18 cellular contexts compared by ENCODE assay signal in genomic region chr9:130696996-130697395, GRCh38. TPM values are rescaled to one million over a fixed set of nuclear protein-coding genes. Genes with fewer than 3 reads are reported as not detected.
DNase-seq lines count a peak whose midpoint lies in the region; ATAC-seq and TF ChIP-seq lines count a peak whose summit lies in the region.
"Had no signal": no experiment of that assay in that cellular context is flagged by ENCODE, and none has a peak within 500 bp of the region (broad histone marks: within the 10 kb centered on the region; RNA-seq: fewer than 3 reads in every experiment).

No MANE protein-coding gene starts in this region.

- no peaks in the 10 kb centered on the region for H3K27me3 Mint-ChIP-seq in stimulated activated naive CD8-positive, alpha-beta T cell treated with anti-CD3 and anti-CD28 coated beads, Interleukin-15, Interleukin-2, amounts not matched to agents 100 ng/mL and 50 ng/mL, for 24 hours
- no peaks in the 10 kb centered on the region for H3K27me3 Mint-ChIP-seq in activated T-helper 17 cell treated with anti-CD3 and anti-CD28 coated beads, Interleukin-2, amount 50 U/mL, for 72 hours
- no peaks in the 10 kb centered on the region for H3K27me3 Mint-ChIP-seq in naive thymus-derived CD8-positive, alpha-beta T cell
- no peaks in the 10 kb centered on the region for H3K27me3 Mint-ChIP-seq in activated T-helper 2 cell treated with anti-CD3 and anti-CD28 coated beads, Interferon-gamma antibody, Interleukin-2, Interleukin-4, amounts not matched to agents 10 μg/mL and 5 μg/mL and 100 μg/mL, durations not matched to agents 14 hours and 24 hours and 36 hours (ENCODE audit: low read depth)
- H3K27me3 Mint-ChIP-seq: CD4-positive, CD25-positive, alpha-beta regulatory T cell had no signal

- intact Hi-C loops in activated T-helper 2 cell treated with anti-CD3 and anti-CD28 coated beads, Interferon-gamma antibody, Interleukin-2, Interleukin-4, amounts not matched to agents 10 μg/mL and 5 μg/mL and 100 μg/mL, durations not matched to agents 14 hours and 24 hours and 36 hours (cut with micrococcal nuclease) = no loop called here
- intact Hi-C loops in lower leg skin (cut with DNase I; ENCODE audit: low total_unique reads) = no loop called here

- WGBS in lower leg skin, 2 donors = 86 to 89% methylated on average over 8 of the region's 8 CpGs

- no peak overlapping the region for H3K4me3 ChIP-seq in lower leg skin (ENCODE audit: low read depth, poor library complexity, severe bottlenecking)
- H3K4me3 ChIP-seq: MG63 had no signal

- peaks cover 60% of the 10 kb centered on the region for H3K4me1 Mint-ChIP-seq in stimulated activated naive CD8-positive, alpha-beta T cell treated with anti-CD3 and anti-CD28 coated beads, Interleukin-15, Interleukin-2, amounts not matched to agents 100 ng/mL and 50 ng/mL, for 24 hours (ENCODE audit: low read depth)
- H3K4me1 Mint-ChIP-seq in activated T-helper 17 cell treated with anti-CD3 and anti-CD28 coated beads, Interleukin-2, amount 50 U/mL, for 72 hours = peaks cover 29% of the 10 kb centered on the region
- peaks cover 34 to 60% (median 48%) of the 10 kb centered on the region in 4 donors for H3K4me1 Mint-ChIP-seq in naive thymus-derived CD8-positive, alpha-beta T cell
- peaks cover 38% of the 10 kb centered on the region for H3K4me1 Mint-ChIP-seq in activated T-helper 2 cell treated with anti-CD3 and anti-CD28 coated beads, Interferon-gamma antibody, Interleukin-2, Interleukin-4, amounts not matched to agents 10 μg/mL and 5 μg/mL and 100 μg/mL, durations not matched to agents 14 hours and 24 hours and 36 hours (ENCODE audit: low read depth)

- H3K4me3 Mint-ChIP-seq in stimulated activated naive CD8-positive, alpha-beta T cell treated with anti-CD3 and anti-CD28 coated beads, Interleukin-15, Interleukin-2, amounts not matched to agents 100 ng/mL and 50 ng/mL, for 24 hours = no peak overlapping the region
- H3K4me3 Mint-ChIP-seq in activated T-helper 17 cell treated with anti-CD3 and anti-CD28 coated beads, Interleukin-2, amount 50 U/mL, for 72 hours = no peak overlapping the region
- peak overlapping the region in 3 of 10 donors; percentile 1 to 19 (median 5) for H3K4me3 Mint-ChIP-seq in naive thymus-derived CD8-positive, alpha-beta T cell
- H3K4me3 Mint-ChIP-seq in activated T-helper 2 cell treated with anti-CD3 and anti-CD28 coated beads, Interferon-gamma antibody, Interleukin-2, Interleukin-4, amounts not matched to agents 10 μg/mL and 5 μg/mL and 100 μg/mL, durations not matched to agents 14 hours and 24 hours and 36 hours (ENCODE audit: low read depth) = no peak overlapping the region

- no peak for TF ChIP-seq CTCF in lower leg skin (IDR thresholded peaks at IDR 0.05)

- H3K27ac Mint-ChIP-seq in stimulated activated naive CD8-positive, alpha-beta T cell treated with anti-CD3 and anti-CD28 coated beads, Interleukin-15, Interleukin-2, amounts not matched to agents 100 ng/mL and 50 ng/mL, for 24 hours = peak overlapping the region; percentile 66
- H3K27ac Mint-ChIP-seq in activated T-helper 17 cell treated with anti-CD3 and anti-CD28 coated beads, Interleukin-2, amount 50 U/mL, for 72 hours = peak overlapping the region; percentile 65
- peak overlapping the region in 7 of 10 donors; percentile 16 to 69 (median 34) for H3K27ac Mint-ChIP-seq in naive thymus-derived CD8-positive, alpha-beta T cell
- no peak overlapping the region for H3K27ac Mint-ChIP-seq in activated T-helper 2 cell treated with anti-CD3 and anti-CD28 coated beads, Interferon-gamma antibody, Interleukin-2, Interleukin-4, amounts not matched to agents 10 μg/mL and 5 μg/mL and 100 μg/mL, durations not matched to agents 14 hours and 24 hours and 36 hours
- H3K27ac Mint-ChIP-seq: CD4-positive, CD25-positive, alpha-beta regulatory T cell had no signal

- POLR2A ChIA-PET in naive thymus-derived CD8-positive, alpha-beta T cell (lab: Charles Lee) = interaction anchor here (0.6 kb wide), 1 partner anchor 14 kb away, joined by 3 read pairs; no protein-coding TSS in a partner anchor

- no peak for DNase-seq in stimulated activated naive CD8-positive, alpha-beta T cell treated with anti-CD3 and anti-CD28 coated beads, Interleukin-15, Interleukin-2, amounts not matched to agents 100 U/mL and 50 U/mL, for 24 hours
- DNase-seq in naive thymus-derived CD8-positive, alpha-beta T cell = no peak
- no peak for DNase-seq in activated T-helper 2 cell treated with anti-CD3 and anti-CD28 coated beads, Interferon-gamma antibody, Interleukin-2, Interleukin-4, amounts not matched to agents 10 μg/mL and 5 μg/mL and 100 μg/mL, durations not matched to agents 14 hours and 24 hours and 36 hours (ENCODE audit: low spot score)
- DNase-seq in lower leg skin (ENCODE audit: low spot score in 2 of 2) = no peak
- DNase-seq: Calu3; CD4-positive, CD25-positive, alpha-beta regulatory T cell; HCEC 1CT; MG63; NCI-H1092; NCI-H146; NCI-H2081; NCI-H524 treated with DMSO at 0.1 percent for 48 hours; Right ventricle myocardium superior had no signal

- no peak for TF ChIP-seq POLR2A in lower leg skin (IDR thresholded peaks at IDR 0.05)

- H3K9me3 Mint-ChIP-seq in stimulated activated naive CD8-positive, alpha-beta T cell treated with anti-CD3 and anti-CD28 coated beads, Interleukin-15, Interleukin-2, amounts not matched to agents 100 ng/mL and 50 ng/mL, for 24 hours = no peaks in the 10 kb centered on the region
- no peaks in the 10 kb centered on the region for H3K9me3 Mint-ChIP-seq in activated T-helper 17 cell treated with anti-CD3 and anti-CD28 coated beads, Interleukin-2, amount 50 U/mL, for 72 hours
- H3K9me3 Mint-ChIP-seq in naive thymus-derived CD8-positive, alpha-beta T cell = no peaks in the 10 kb centered on the region
- no peaks in the 10 kb centered on the region for H3K9me3 Mint-ChIP-seq in activated T-helper 2 cell treated with anti-CD3 and anti-CD28 coated beads, Interferon-gamma antibody, Interleukin-2, Interleukin-4, amounts not matched to agents 10 μg/mL and 5 μg/mL and 100 μg/mL, durations not matched to agents 14 hours and 24 hours and 36 hours

- H3K36me3 Mint-ChIP-seq in stimulated activated naive CD8-positive, alpha-beta T cell treated with anti-CD3 and anti-CD28 coated beads, Interleukin-15, Interleukin-2, amounts not matched to agents 100 ng/mL and 50 ng/mL, for 24 hours (ENCODE audit: low read depth) = peaks cover 67% of the 10 kb centered on the region
- peaks cover 79% of the 10 kb centered on the region for H3K36me3 Mint-ChIP-seq in activated T-helper 17 cell treated with anti-CD3 and anti-CD28 coated beads, Interleukin-2, amount 50 U/mL, for 72 hours (ENCODE audit: low read depth)
- H3K36me3 Mint-ChIP-seq in naive thymus-derived CD8-positive, alpha-beta T cell = peaks cover 4 to 65% (median 18%) of the 10 kb centered on the region in 3 donors
- H3K36me3 Mint-ChIP-seq in activated T-helper 2 cell treated with anti-CD3 and anti-CD28 coated beads, Interferon-gamma antibody, Interleukin-2, Interleukin-4, amounts not matched to agents 10 μg/mL and 5 μg/mL and 100 μg/mL, durations not matched to agents 14 hours and 24 hours and 36 hours (ENCODE audit: low read depth) = peaks cover 66% of the 10 kb centered on the region

- ATAC-seq in stimulated activated naive CD8-positive, alpha-beta T cell treated with anti-CD3 and anti-CD28 coated beads, Interleukin-15, Interleukin-2, amounts not matched to agents 100 U/mL and 50 U/mL, for 24 hours = no peak
- ATAC-seq in activated T-helper 17 cell treated with anti-CD3 and anti-CD28 coated beads, Interleukin-2, amount 50 U/mL, for 72 hours (replicated peaks) = no peak
- no peak for ATAC-seq in naive thymus-derived CD8-positive, alpha-beta T cell
- ATAC-seq in GM18909 (IDR thresholded peaks at IDR 0.05; ENCODE audit: poor library complexity, unreplicated experiment) = no peak
- ATAC-seq: Panc1 had no signal

RNA-seq across cellular contexts. Expression of gene EXOSC2, which starts 3.4 kb away (rescaled TPM):
- total RNA-seq in activated T-helper 17 cell treated with anti-CD3 and anti-CD28 coated beads, Interleukin-2, amount 50 U/mL, for 72 hours = 10 to 100 TPM; 66.9 to 89.1 TPM
- 10 to 100 TPM; 66.9 to 71.3 TPM for total RNA-seq in naive thymus-derived CD8-positive, alpha-beta T cell
- 10 to 100 TPM; 18.7 to 31.1 (median 25.0) TPM for polyA plus RNA-seq in naive thymus-derived CD8-positive, alpha-beta T cell
- 93.0 and 94.9 TPM in 2 replicates for total RNA-seq in activated T-helper 2 cell treated with anti-CD3 and anti-CD28 coated beads, Interferon-gamma antibody, Interleukin-2, Interleukin-4, amounts not matched to agents 10 μg/mL and 5 μg/mL and 100 μg/mL, durations not matched to agents 14 hours and 24 hours and 36 hours
- 10 to 100 TPM; 14.8 to 19.7 (median 17.9) TPM for total RNA-seq in lower leg skin

RNA-seq across cellular contexts. Expression of gene PRDM12, which starts 32.6 kb away (rescaled TPM):
- total RNA-seq in activated T-helper 17 cell treated with anti-CD3 and anti-CD28 coated beads, Interleukin-2, amount 50 U/mL, for 72 hours = under 1 TPM in 1 of 2 donors, not detected in 1; 0.15 TPM
- under 1 TPM in 1 of 2 experiments, not detected in 1; 0.13 TPM for total RNA-seq in naive thymus-derived CD8-positive, alpha-beta T cell
- under 1 TPM in 1 of 3 donors, not detected in 2; 0.06 TPM for polyA plus RNA-seq in naive thymus-derived CD8-positive, alpha-beta T cell
- total RNA-seq in activated T-helper 2 cell treated with anti-CD3 and anti-CD28 coated beads, Interferon-gamma antibody, Interleukin-2, Interleukin-4, amounts not matched to agents 10 μg/mL and 5 μg/mL and 100 μg/mL, durations not matched to agents 14 hours and 24 hours and 36 hours = 0.21 and 0.28 TPM in 2 replicates
- under 1 TPM in 1 of 4 donors, not detected in 3; 0.21 TPM for total RNA-seq in lower leg skin
- total RNA-seq: Calu3; CD4-positive, CD25-positive, alpha-beta regulatory T cell; HT-29; Right ventricle myocardium superior had no signal
